Comparison of ENCODE assay signal across 13 cellular contexts in genomic region chr22:36562261-36562835, GRCh38. TPM values are rescaled to one million over a fixed set of nuclear protein-coding genes. Genes with fewer than 3 reads are reported as not detected.
DNase-seq lines count a peak whose midpoint lies in the region; ATAC-seq and TF ChIP-seq lines count a peak whose summit lies in the region.
"Had no signal": no experiment of that assay in that cellular context is flagged by ENCODE, and none has a peak within 500 bp of the region (broad histone marks: within the 10 kb centered on the region; RNA-seq: fewer than 3 reads in every experiment).

No MANE protein-coding gene starts in this region.

- no peak overlapping the region for H3K4me3 ChIP-seq in left lung

- no peaks in the 10 kb centered on the region for H3K36me3 ChIP-seq in left lung

- DNase-seq in COLO829 (ENCODE audit: low spot score) (peak; percentile 67), HT-29 (ENCODE audit: low spot score) (peak; percentile 1), astrocyte of the hippocampus (ENCODE audit: low read depth, low spot score) (peak; percentile 31), left lung (no peak), NCI-H1436 (lab: John Stamatoyannopoulos, UW) (no peak), NCI-H1694 (lab: John Stamatoyannopoulos, UW) (no peak), NCI-H1105 (lab: John Stamatoyannopoulos, UW) (no peak)
- DNase-seq in activated CD4-positive, alpha-beta T cell treated with anti-CD3 and anti-CD28 coated beads for 4 hours, result no peak
- DNase-seq: activated CD4-positive, alpha-beta T cell treated with anti-CD3 and anti-CD28 coated beads, Interleukin-2, amount 50 U/mL, for 4 hours; COR-L47; MM.1S; NCI-H526 treated with DMSO at 0.1 percent for 48 hours had no signal

- H3K27ac ChIP-seq in left lung, result no peak overlapping the region

- peak; percentile 63 for ATAC-seq in left lung
- ATAC-seq: sciatic nerve had no signal

- intact Hi-C loops in left lung (cut with DNase I), result no loop called here

- no peak for TF ChIP-seq CTCF in left lung (IDR thresholded peaks at IDR 0.05)

- no peaks in the 10 kb centered on the region for H3K4me1 ChIP-seq in left lung

- peaks cover 12 to 58% of the 10 kb centered on the region in 2 donors for H3K27me3 ChIP-seq in left lung

- no peaks in the 10 kb centered on the region for H3K9me3 ChIP-seq in left lung

RNA-seq across cellular contexts. Expression of gene EIF3D, which starts 33.4 kb away (rescaled TPM):
- total RNA-seq in HT-29 (2014; rRNA removed; shearing (Covaris generic)), result 195 and 216 TPM in 2 replicates
- total RNA-seq in left lung, result 100 to 1,000 TPM; 116 to 141 TPM

RNA-seq across cellular contexts. Expression of gene FOXRED2, which starts 55.5 kb away (rescaled TPM):
- total RNA-seq in HT-29 (2014; rRNA removed; shearing (Covaris generic)), result 9.7 and 13.0 TPM in 2 replicates
- total RNA-seq in left lung, result 10 to 100 TPM; 17.2 to 22.1 TPM

Comparison
In these comparisons a context has a peak if more than half of its experiments do, and no peak if none do; other contexts are left out.
1. DNase-seq: peak in COLO829 (single experiment), HT-29 (single experiment) and astrocyte of the hippocampus (single experiment); none in left lung (0 of 2), NCI-H1436 (single experiment), NCI-H1694 (single experiment), activated CD4-positive, alpha-beta T cell treated with anti-CD3 and anti-CD28 coated beads for 4 hours (0 of 2) and NCI-H1105 (single experiment).